2 cellular contexts compared by ENCODE assay signal in genomic region chr13:52707375-52707774, GRCh38.
TF ChIP-seq lines count a peak whose summit lies in the region.

No MANE protein-coding gene starts in this region.

TF ChIP-seq in HepG2, 621 proteins besides CTCF, POLR2A, EP300 and RAD21:
- no peak for TF ChIP-seq IRF9 (CRISPR knock-in tag; IDR thresholded peaks at IDR 0.05; ENCODE audit: borderline replicate concordance)
- no peak for TF ChIP-seq ZNF850 (CRISPR knock-in tag; conservative IDR thresholded peaks at IDR 0.05)
- no peak for TF ChIP-seq ZNF713 (CRISPR knock-in tag; IDR thresholded peaks at IDR 0.05)
TF ChIP-seq in HepG2: peak in this region for 0.

TF ChIP-seq in K562, 482 proteins besides CTCF, POLR2A, EP300 and RAD21:
- TF ChIP-seq ZNF699 (CRISPR knock-in tag; IDR thresholded peaks at IDR 0.05; ENCODE audit: insufficient replicate concordance) (no peak), FOXJ2 (tag; IDR thresholded peaks at IDR 0.05) (no peak), ZNF263 (CRISPR knock-in tag; IDR thresholded peaks at IDR 0.05; ENCODE audit: borderline replicate concordance) (no peak), MYC (IDR thresholded peaks at IDR 0.05; ENCODE audit: low read depth, low read length) (no peak), MYC (CRISPR knock-in tag; IDR thresholded peaks at IDR 0.05; ENCODE audit: borderline replicate concordance, low read depth) (no peak), L3MBTL2 (IDR thresholded peaks at IDR 0.05) (no peak), HNRNPL (IDR thresholded peaks at IDR 0.05; ENCODE audit: low read depth, low read length) (no peak), SAP30 (IDR thresholded peaks at IDR 0.05; ENCODE audit: borderline replicate concordance, insufficient read depth, low read depth, low read length, poor library complexity, severe bottlenecking) (no peak), CHD4 (IDR thresholded peaks at IDR 0.05; ENCODE audit: insufficient read depth, insufficient replicate concordance, low read depth, low read length, poor library complexity, severe bottlenecking) (no peak), EHMT2 (IDR thresholded peaks at IDR 0.05) (no peak), SNIP1 (IDR thresholded peaks at IDR 0.05; ENCODE audit: low read depth) (no peak), MEIS2 (IDR thresholded peaks at IDR 0.05; ENCODE audit: partially characterized antibody) (no peak)
